33 cellular contexts compared by ENCODE assay signal in genomic region chr14:104475802-104476201, GRCh38.
"Had no signal": no experiment of that assay in that cellular context is flagged by ENCODE, and none has a peak within 500 bp of the region (broad histone marks: within the 10 kb centered on the region; RNA-seq: fewer than 3 reads in every experiment).

No MANE protein-coding gene starts in this region.

- H3K27me3 ChIP-seq: MG63 had no signal

- DNase-seq: MG63, MM.1S, MV-4-11, NCI-H1048, NCI-H1092, NCI-H1092 treated with DMSO at 0.1 percent for 48 hours, NCI-H1105, NCI-H1105 treated with DMSO at 0.1 percent for 48 hours, NCI-H1417 treated with DMSO at 0.1 percent for 48 hours, NCI-H1436, NCI-H1436 treated with DMSO at 0.1 percent for 48 hours, NCI-H146, NCI-H1694, NCI-H1694 treated with DMSO at 0.1 percent for 48 hours, NCI-H187, NCI-H187 treated with DMSO at 0.1 percent for 48 hours, NCI-H1930, NCI-H2029, NCI-H2029 treated with DMSO at 0.1 percent for 48 hours, NCI-H2081, NCI-H2081 treated with DMSO at 0.1 percent for 48 hours, NCI-H2107, NCI-H2171, NCI-H2171 treated with DMSO at 0.1 percent for 48 hours, NCI-H2227 treated with DMSO at 0.1 percent for 48 hours, NCI-H226, NCI-H345, NCI-H446, NCI-H446 treated with DMSO at 0.1 percent for 48 hours, NCI-H510A, NCI-H510A treated with DMSO at 0.1 percent for 48 hours, NCI-H524 treated with DMSO at 0.1 percent for 48 hours, NCI-H526 had no signal

- H3K4me3 ChIP-seq: MG63 had no signal

- H3K9me3 ChIP-seq: MG63 had no signal

- H3K36me3 ChIP-seq: MG63 had no signal
